17 cellular contexts compared by ENCODE assay signal in the genomic region with DNA sequence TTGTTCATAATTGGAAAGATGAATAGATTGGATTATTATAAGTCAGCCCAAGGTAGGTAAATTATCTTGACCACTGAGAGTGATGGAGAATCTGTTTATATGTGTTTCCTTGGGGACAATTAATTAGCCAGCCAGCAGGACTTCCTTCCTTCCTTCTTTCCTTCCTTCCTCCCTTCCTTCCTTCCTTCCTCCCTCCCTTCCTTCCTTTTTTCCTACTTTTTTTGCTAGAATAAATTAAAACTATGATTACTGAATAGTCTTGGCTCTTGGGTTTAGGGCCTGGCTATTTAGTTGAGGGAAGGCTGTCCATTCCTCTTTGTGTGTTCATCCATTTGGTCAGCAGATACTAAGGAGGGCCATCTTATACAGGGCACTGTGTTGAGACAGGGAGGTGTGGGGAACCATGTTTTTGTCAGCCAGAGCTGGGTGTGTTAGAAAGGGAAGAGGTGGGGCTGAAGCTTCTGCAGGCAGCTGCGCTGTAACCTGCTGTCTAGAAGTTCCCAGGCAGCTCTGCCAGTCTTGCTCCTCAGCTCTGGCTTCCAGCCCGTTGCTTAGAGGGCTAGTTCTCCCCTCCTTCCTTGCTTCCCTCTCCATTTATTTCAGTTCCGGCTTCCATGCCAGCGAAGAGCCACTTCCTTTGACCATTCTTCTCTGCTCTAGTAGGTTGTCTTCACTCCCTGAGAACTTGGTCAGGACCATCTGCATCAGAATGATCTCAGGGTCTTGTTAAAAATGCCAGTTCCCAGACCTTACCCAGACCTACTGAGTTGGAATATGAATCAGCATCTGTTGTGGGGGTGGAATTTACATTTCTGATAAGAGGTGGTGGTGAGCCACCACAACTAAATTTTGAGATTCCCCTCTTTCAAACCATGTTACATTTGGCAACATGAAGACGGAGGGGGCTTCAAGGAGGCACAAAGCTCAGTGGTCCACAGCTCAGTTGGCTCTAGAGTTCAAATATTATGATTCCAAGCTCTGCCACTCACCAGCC.
DNase-seq lines count a peak whose midpoint lies in the region; ATAC-seq and TF ChIP-seq lines count a peak whose summit lies in the region.
"Had no signal": no experiment of that assay in that cellular context is flagged by ENCODE, and none has a peak within 500 bp of the region (broad histone marks: within the 10 kb centered on the region; RNA-seq: fewer than 3 reads in every experiment).

No MANE protein-coding gene starts in this region.

- no peaks in the 10 kb centered on the region for H4K20me1 ChIP-seq in OCI-LY3 (ENCODE audit: insufficient read depth, low read length)

- H3K4me1 Mint-ChIP-seq in activated CD8-positive, alpha-beta T cell treated with anti-CD3 and anti-CD28 coated beads for 36 hours (ENCODE audit: low read depth): peaks cover 9% of the 10 kb centered on the region
- H3K4me1 Mint-ChIP-seq in activated CD8-positive, alpha-beta T cell treated with anti-CD3 and anti-CD28 coated beads, Interleukin-2, amount 10 ng/mL, durations not matched to agents 7 days and 5 days (ENCODE audit: low read depth): peaks cover 5% of the 10 kb centered on the region
- peaks cover 3% of the 10 kb centered on the region for H3K4me1 Mint-ChIP-seq in T-helper 17 cell
- H3K4me1 Mint-ChIP-seq: natural killer cell had no signal

- no peak for DNase-seq in activated CD8-positive, alpha-beta T cell treated with anti-CD3 and anti-CD28 coated beads for 36 hours
- DNase-seq in activated CD8-positive, alpha-beta T cell treated with anti-CD3 and anti-CD28 coated beads, Interleukin-2, amount 10 ng/mL, durations not matched to agents 7 days and 5 days: no peak
- DNase-seq in sciatic nerve (ENCODE audit: low spot score) (no peak), T-helper 17 cell (no peak)
- DNase-seq: ACHN; activated CD4-positive, alpha-beta T cell treated with anti-CD3 and anti-CD28 coated beads, Interleukin-2, amount 10 ng/mL, durations not matched to agents 7 days and 5 days; esophagus squamous epithelium; MM.1S; natural killer cell; NCI-H2029 treated with DMSO at 0.1 percent for 48 hours; NCI-H510A treated with DMSO at 0.1 percent for 48 hours; T-helper 2 cell had no signal

- no peak overlapping the region for H3K9ac ChIP-seq in OCI-LY3 (ENCODE audit: low read length)

- no peaks in the 10 kb centered on the region for H3K36me3 ChIP-seq in OCI-LY3 (replicated peaks; ENCODE audit: low read depth, low read length)
- H3K36me3 ChIP-seq: esophagus squamous epithelium, thoracic aorta had no signal

- no peaks in the 10 kb centered on the region for H3K79me2 ChIP-seq in OCI-LY3 (ENCODE audit: low read length)

- CTCF ChIA-PET in activated CD8-positive, alpha-beta T cell treated with anti-CD3 and anti-CD28 coated beads for 36 hours (lab: Charles Lee): interaction anchor here (0.8 to 3.1 kb wide), 7 partner anchors 12 to 368 kb away, joined by 3 to 11 read pairs (median 4); no protein-coding TSS in a partner anchor
- CTCF ChIA-PET in activated CD8-positive, alpha-beta T cell treated with anti-CD3 and anti-CD28 coated beads, Interleukin-2, amount 10 ng/mL, durations not matched to agents 7 days and 5 days (lab: Charles Lee): interaction anchor here (1.6 to 2.9 kb wide), 3 partner anchors 11 to 305 kb away, joined by 5 to 9 read pairs (median 9); no protein-coding TSS in a partner anchor

- POLR2A ChIA-PET in activated CD8-positive, alpha-beta T cell treated with anti-CD3 and anti-CD28 coated beads for 36 hours (lab: Charles Lee): no interaction called here
- POLR2A ChIA-PET in activated CD8-positive, alpha-beta T cell treated with anti-CD3 and anti-CD28 coated beads, Interleukin-2, amount 10 ng/mL, durations not matched to agents 7 days and 5 days (lab: Charles Lee): no interaction called here

- no peak overlapping the region for H3K27ac ChIP-seq in OCI-LY3 (ENCODE audit: low read length)
- H3K27ac ChIP-seq: esophagus squamous epithelium, thoracic aorta had no signal

- H3K27me3 Mint-ChIP-seq in activated CD8-positive, alpha-beta T cell treated with anti-CD3 and anti-CD28 coated beads for 36 hours: peaks cover 21% of the 10 kb centered on the region
- peaks cover 20% of the 10 kb centered on the region for H3K27me3 Mint-ChIP-seq in activated CD8-positive, alpha-beta T cell treated with anti-CD3 and anti-CD28 coated beads, Interleukin-2, amount 10 ng/mL, durations not matched to agents 7 days and 5 days (ENCODE audit: low read depth)
- H3K27me3 Mint-ChIP-seq in T-helper 17 cell: peaks cover 50% of the 10 kb centered on the region

- intact Hi-C loops in activated CD8-positive, alpha-beta T cell treated with anti-CD3 and anti-CD28 coated beads for 36 hours (cut with micrococcal nuclease): loop anchor here (10.0 kb wide), 1 partner anchor 143 kb away; a partner anchor contains a TSS
- intact Hi-C loops in sciatic nerve (cut with DNase I): no loop called here

- H3K4me2 ChIP-seq in OCI-LY3 (ENCODE audit: low read length): peak overlapping the region; percentile 3; the same call in 1 of the 2 replicates

- no peaks in the 10 kb centered on the region for H3K36me3 Mint-ChIP-seq in activated CD8-positive, alpha-beta T cell treated with anti-CD3 and anti-CD28 coated beads for 36 hours (ENCODE audit: low read depth)
- no peaks in the 10 kb centered on the region for H3K36me3 Mint-ChIP-seq in activated CD8-positive, alpha-beta T cell treated with anti-CD3 and anti-CD28 coated beads, Interleukin-2, amount 10 ng/mL, durations not matched to agents 7 days and 5 days (ENCODE audit: low read depth)
- H3K36me3 Mint-ChIP-seq in T-helper 17 cell (ENCODE audit: low read depth): no peaks in the 10 kb centered on the region
- H3K36me3 Mint-ChIP-seq: natural killer cell had no signal

- peak; percentile 55 for ATAC-seq in activated CD8-positive, alpha-beta T cell treated with anti-CD3 and anti-CD28 coated beads for 36 hours
- ATAC-seq in activated CD8-positive, alpha-beta T cell treated with anti-CD3 and anti-CD28 coated beads, Interleukin-2, amount 10 ng/mL, durations not matched to agents 7 days and 5 days: no peak
- ATAC-seq in esophagus mucosa (peak; percentile 53), sciatic nerve (peak; percentile 28), HG03175 (IDR thresholded peaks at IDR 0.05; ENCODE audit: unreplicated experiment) (no peak), T-helper 17 cell (no peak), HG03457 (IDR thresholded peaks at IDR 0.05; ENCODE audit: unreplicated experiment) (no peak)
- ATAC-seq: natural killer cell had no signal

- peaks cover 10% of the 10 kb centered on the region for H3K4me1 ChIP-seq in OCI-LY3 (ENCODE audit: low read length)

- H3K27ac Mint-ChIP-seq in activated CD8-positive, alpha-beta T cell treated with anti-CD3 and anti-CD28 coated beads for 36 hours: no peak overlapping the region
- no peak overlapping the region for H3K27ac Mint-ChIP-seq in activated CD8-positive, alpha-beta T cell treated with anti-CD3 and anti-CD28 coated beads, Interleukin-2, amount 10 ng/mL, durations not matched to agents 7 days and 5 days
- no peak overlapping the region for H3K27ac Mint-ChIP-seq in T-helper 17 cell
- H3K27ac Mint-ChIP-seq: activated CD4-positive, alpha-beta T cell treated with anti-CD3 and anti-CD28 coated beads, Interleukin-2, amount 10 ng/mL, durations not matched to agents 7 days and 5 days; natural killer cell had no signal

- H3K9me3 ChIP-seq in OCI-LY3 (ENCODE audit: insufficient read depth, low read length) (no peaks in the 10 kb centered on the region), T-helper 17 cell (ENCODE audit: control insufficient read depth, low read length, poor library complexity, severe bottlenecking) (no peaks in the 10 kb centered on the region)
- H3K9me3 ChIP-seq: esophagus squamous epithelium, thoracic aorta had no signal

- no peaks in the 10 kb centered on the region for H3K9me3 Mint-ChIP-seq in activated CD8-positive, alpha-beta T cell treated with anti-CD3 and anti-CD28 coated beads for 36 hours
- no peaks in the 10 kb centered on the region for H3K9me3 Mint-ChIP-seq in activated CD8-positive, alpha-beta T cell treated with anti-CD3 and anti-CD28 coated beads, Interleukin-2, amount 10 ng/mL, durations not matched to agents 7 days and 5 days (ENCODE audit: insufficient read depth)
- H3K9me3 Mint-ChIP-seq: activated CD4-positive, alpha-beta T cell treated with anti-CD3 and anti-CD28 coated beads, Interleukin-2, amount 10 ng/mL, durations not matched to agents 7 days and 5 days; natural killer cell had no signal

- H2AFZ ChIP-seq in OCI-LY3 (ENCODE audit: low read depth, low read length): no peak overlapping the region

- no peak overlapping the region for H3K4me3 Mint-ChIP-seq in activated CD8-positive, alpha-beta T cell treated with anti-CD3 and anti-CD28 coated beads for 36 hours
- no peak overlapping the region for H3K4me3 Mint-ChIP-seq in activated CD8-positive, alpha-beta T cell treated with anti-CD3 and anti-CD28 coated beads, Interleukin-2, amount 10 ng/mL, durations not matched to agents 7 days and 5 days
- H3K4me3 Mint-ChIP-seq in T-helper 17 cell: no peak overlapping the region
- H3K4me3 Mint-ChIP-seq: activated CD4-positive, alpha-beta T cell treated with anti-CD3 and anti-CD28 coated beads, Interleukin-2, amount 10 ng/mL, durations not matched to agents 7 days and 5 days; natural killer cell had no signal

- 0 out of 2 replicates have a peak, but pooled peaks cover 4% of the 10 kb centered on the region for H3K27me3 ChIP-seq in OCI-LY3 (ENCODE audit: low read depth, low read length)

- H3K4me3 ChIP-seq in OCI-LY3 (ENCODE audit: low read length): no peak overlapping the region
- H3K4me3 ChIP-seq: esophagus squamous epithelium, thoracic aorta had no signal

- no peak for TF ChIP-seq CTCF in activated CD8-positive, alpha-beta T cell treated with anti-CD3 and anti-CD28 coated beads for 36 hours (IDR thresholded peaks at IDR 0.05)
- TF ChIP-seq CTCF in OCI-LY3 (IDR thresholded peaks at IDR 0.05; ENCODE audit: low read depth, low read length): no peak

Comparison
In these comparisons a context has a peak if more than half of its experiments do, and no peak if none do; other contexts are left out.
1. ATAC-seq: peak in activated CD8-positive, alpha-beta T cell treated with anti-CD3 and anti-CD28 coated beads for 36 hours (single experiment), esophagus mucosa (single experiment) and sciatic nerve (single experiment); none in activated CD8-positive, alpha-beta T cell treated with anti-CD3 and anti-CD28 coated beads, Interleukin-2, amount 10 ng/mL, durations not matched to agents 7 days and 5 days (single experiment), HG03175 (single experiment), T-helper 17 cell (single experiment) and HG03457 (single experiment).